18 cellular contexts compared by ENCODE assay signal in genomic region chr19:640606-641170, GRCh38. TPM values are rescaled to one million over a fixed set of nuclear protein-coding genes. Genes with fewer than 3 reads are reported as not detected.
DNase-seq lines count a peak whose midpoint lies in the region; ATAC-seq and TF ChIP-seq lines count a peak whose summit lies in the region.
"Had no signal": no experiment of that assay in that cellular context is flagged by ENCODE, and none has a peak within 500 bp of the region (broad histone marks: within the 10 kb centered on the region; RNA-seq: fewer than 3 reads in every experiment).

No MANE protein-coding gene starts in this region.

- CTCF ChIA-PET in WTC11 (lab: Charles Lee), result interaction anchor here (0.6 to 0.8 kb wide), 2 partner anchors 26 to 134 kb away, joined by 3 to 5 read pairs; no protein-coding TSS in a partner anchor
- CTCF ChIA-PET in naive thymus-derived CD4-positive, alpha-beta T cell (lab: Charles Lee), result interaction anchor here (0.7 kb wide), 1 partner anchor 99 kb away, joined by 3 read pairs; no protein-coding TSS in a partner anchor
- CTCF ChIA-PET in activated CD8-positive, alpha-beta T cell treated with anti-CD3 and anti-CD28 coated beads, Interleukin-2, amount 10 ng/mL, durations not matched to agents 7 days and 5 days (lab: Charles Lee), result no interaction called here

- DNase-seq in WTC11 (ENCODE audit: low spot score) (no peak), COLO829 (ENCODE audit: low spot score) (no peak), sigmoid colon (no peak), NCI-H1436 treated with DMSO at 0.1 percent for 48 hours (lab: John Stamatoyannopoulos, UW) (no peak)
- no peak for DNase-seq in naive thymus-derived CD4-positive, alpha-beta T cell
- no peak for DNase-seq in activated CD8-positive, alpha-beta T cell treated with anti-CD3 and anti-CD28 coated beads, Interleukin-2, amount 10 ng/mL, durations not matched to agents 7 days and 5 days
- DNase-seq: C1 segment of cervical spinal cord, EL, H9, NCI-H1417 treated with DMSO at 0.1 percent for 48 hours, NCI-H2029 treated with DMSO at 0.1 percent for 48 hours, NCI-H774, SHP77 had no signal

- H3K4me1 ChIP-seq in BLaER1, result peaks cover 83% of the 10 kb centered on the region
- 0 out of 2 replicates have a peak, but pooled peaks cover 3% of the 10 kb centered on the region for H3K4me1 ChIP-seq in HUES6 (ENCODE audit: control insufficient read depth, insufficient read depth, low read length)
- H3K4me1 ChIP-seq in naive thymus-derived CD4-positive, alpha-beta T cell (ENCODE audit: control insufficient read depth in 2 of 2, insufficient read depth in 2 of 2, low read length in 2 of 2), result peaks cover 10 to 15% of the 10 kb centered on the region in 2 donors
- H3K4me1 ChIP-seq in sigmoid colon, result peaks cover 0 to 16% (median 14%) of the 10 kb centered on the region in 4 donors

- H3K9me3 ChIP-seq in BLaER1 (no peaks in the 10 kb centered on the region), HUES6 (ENCODE audit: control insufficient read depth, insufficient read depth, low read depth, low read length) (no peaks in the 10 kb centered on the region), sigmoid colon (no peaks in the 10 kb centered on the region)
- H3K9me3 ChIP-seq in naive thymus-derived CD4-positive, alpha-beta T cell (ENCODE audit: control insufficient read depth in 2 of 3, low read length in 3 of 3), result no peaks in the 10 kb centered on the region

- intact Hi-C loops in naive thymus-derived CD4-positive, alpha-beta T cell (cut with micrococcal nuclease), result no loop called here
- intact Hi-C loops in sigmoid colon (cut with DNase I), result no loop called here

- H3K9me3 Mint-ChIP-seq in WTC11, result peaks cover 4% of the 10 kb centered on the region; the same call in 1 of the 2 replicates
- no peaks in the 10 kb centered on the region for H3K9me3 Mint-ChIP-seq in naive thymus-derived CD4-positive, alpha-beta T cell
- H3K9me3 Mint-ChIP-seq in activated CD8-positive, alpha-beta T cell treated with anti-CD3 and anti-CD28 coated beads, Interleukin-2, amount 10 ng/mL, durations not matched to agents 7 days and 5 days (ENCODE audit: insufficient read depth), result no peaks in the 10 kb centered on the region

- H3K36me3 ChIP-seq in BLaER1, result peaks cover 3% of the 10 kb centered on the region
- peaks cover 12% of the 10 kb centered on the region; the same call in 1 of the 2 replicates for H3K36me3 ChIP-seq in HUES6 (ENCODE audit: control insufficient read depth, insufficient read depth, low read length)
- H3K36me3 ChIP-seq in naive thymus-derived CD4-positive, alpha-beta T cell (ENCODE audit: control insufficient read depth in 2 of 3, insufficient read depth in 3 of 3, low read length in 3 of 3), result peaks cover 0 to 13% (median 0%) of the 10 kb centered on the region in 3 experiments
- peaks cover 0 to 2% (median 0%) of the 10 kb centered on the region in 4 donors for H3K36me3 ChIP-seq in sigmoid colon

- H3K4me3 Mint-ChIP-seq in WTC11, result peak overlapping the region; percentile 43; the same call in 1 of the 2 replicates
- H3K4me3 Mint-ChIP-seq in naive thymus-derived CD4-positive, alpha-beta T cell, result peak overlapping the region in 2 of 10 donors; percentile 9 to 16
- H3K4me3 Mint-ChIP-seq in activated CD8-positive, alpha-beta T cell treated with anti-CD3 and anti-CD28 coated beads, Interleukin-2, amount 10 ng/mL, durations not matched to agents 7 days and 5 days, result no peak overlapping the region

- 0 out of 2 replicates have a peak overlapping the region, but pooled peaks have one; percentile 72 for H3K4me2 ChIP-seq in BLaER1

- H3K27me3 Mint-ChIP-seq in WTC11 (ENCODE audit: low read depth), result peaks cover 26% of the 10 kb centered on the region
- peaks cover 0 to 3% (median 0%) of the 10 kb centered on the region in 5 donors for H3K27me3 Mint-ChIP-seq in naive thymus-derived CD4-positive, alpha-beta T cell
- H3K27me3 Mint-ChIP-seq in activated CD8-positive, alpha-beta T cell treated with anti-CD3 and anti-CD28 coated beads, Interleukin-2, amount 10 ng/mL, durations not matched to agents 7 days and 5 days (ENCODE audit: low read depth), result no peaks in the 10 kb centered on the region

- no peaks in the 10 kb centered on the region; the same call in 1 of the 2 replicates for H3K36me3 Mint-ChIP-seq in WTC11
- no peaks in the 10 kb centered on the region for H3K36me3 Mint-ChIP-seq in naive thymus-derived CD4-positive, alpha-beta T cell
- peaks cover 6% of the 10 kb centered on the region for H3K36me3 Mint-ChIP-seq in activated CD8-positive, alpha-beta T cell treated with anti-CD3 and anti-CD28 coated beads, Interleukin-2, amount 10 ng/mL, durations not matched to agents 7 days and 5 days (ENCODE audit: low read depth)

- no peak overlapping the region for H3K27ac Mint-ChIP-seq in WTC11
- peak overlapping the region in 1 of 9 donors; percentile 81 for H3K27ac Mint-ChIP-seq in naive thymus-derived CD4-positive, alpha-beta T cell
- H3K27ac Mint-ChIP-seq in activated CD8-positive, alpha-beta T cell treated with anti-CD3 and anti-CD28 coated beads, Interleukin-2, amount 10 ng/mL, durations not matched to agents 7 days and 5 days, result no peak overlapping the region
- H3K27ac Mint-ChIP-seq: H9 had no signal

- ATAC-seq in WTC11, result no peak
- ATAC-seq in naive thymus-derived CD4-positive, alpha-beta T cell, result no peak
- no peak for ATAC-seq in activated CD8-positive, alpha-beta T cell treated with anti-CD3 and anti-CD28 coated beads, Interleukin-2, amount 10 ng/mL, durations not matched to agents 7 days and 5 days

- H3K9ac ChIP-seq in BLaER1 (no peak overlapping the region), HUES6 (ENCODE audit: low read length) (no peak overlapping the region)

- no peak for TF ChIP-seq CTCF in WTC11 (IDR thresholded peaks at IDR 0.05)
- TF ChIP-seq CTCF in sigmoid colon (IDR thresholded peaks at IDR 0.05), result no peak

- no peak overlapping the region for H3K27ac ChIP-seq in BLaER1
- H3K27ac ChIP-seq in HUES6 (ENCODE audit: low read depth, low read length), result no peak overlapping the region
- H3K27ac ChIP-seq in naive thymus-derived CD4-positive, alpha-beta T cell (ENCODE audit: low read depth, low read length), result peak overlapping the region; percentile 45
- H3K27ac ChIP-seq in sigmoid colon, result peak overlapping the region in 1 of 4 donors; percentile 67
- H3K27ac ChIP-seq: HL-60 had no signal

- no peak for TF ChIP-seq POLR2A in sigmoid colon (IDR thresholded peaks at IDR 0.05)

- 83 to 92% methylated on average over 30 of the region's 30 CpGs for WGBS in sigmoid colon, 2 donors

- POLR2A ChIA-PET in WTC11 (lab: Charles Lee), result no interaction called here
- POLR2A ChIA-PET in naive thymus-derived CD4-positive, alpha-beta T cell (lab: Charles Lee), result interaction anchor here (0.6 kb wide), 1 partner anchor 439 kb away, joined by 3 read pairs; no protein-coding TSS in a partner anchor
- POLR2A ChIA-PET in activated CD8-positive, alpha-beta T cell treated with anti-CD3 and anti-CD28 coated beads, Interleukin-2, amount 10 ng/mL, durations not matched to agents 7 days and 5 days (lab: Charles Lee), result no interaction called here

- no peaks in the 10 kb centered on the region for H3K27me3 ChIP-seq in BLaER1
- peaks cover 29% of the 10 kb centered on the region for H3K27me3 ChIP-seq in HUES6 (ENCODE audit: control insufficient read depth, insufficient read depth, low read length)
- no peaks in the 10 kb centered on the region for H3K27me3 ChIP-seq in naive thymus-derived CD4-positive, alpha-beta T cell (ENCODE audit: control insufficient read depth in 2 of 2, insufficient read depth in 2 of 2, low read length in 2 of 2)
- no peaks in the 10 kb centered on the region for H3K27me3 ChIP-seq in sigmoid colon

- no peak overlapping the region for H3K4me3 ChIP-seq in BLaER1
- peak overlapping the region; percentile 57; the same call in 1 of the 2 replicates for H3K4me3 ChIP-seq in HUES6 (ENCODE audit: low read depth, low read length)
- H3K4me3 ChIP-seq in naive thymus-derived CD4-positive, alpha-beta T cell (ENCODE audit: low read length), result no peak overlapping the region
- H3K4me3 ChIP-seq in sigmoid colon, result no peak overlapping the region

- peaks cover 4% of the 10 kb centered on the region for H3K4me1 Mint-ChIP-seq in WTC11
- H3K4me1 Mint-ChIP-seq in naive thymus-derived CD4-positive, alpha-beta T cell, result peaks cover 5 to 13% (median 6%) of the 10 kb centered on the region in 7 donors
- peaks cover 5% of the 10 kb centered on the region for H3K4me1 Mint-ChIP-seq in activated CD8-positive, alpha-beta T cell treated with anti-CD3 and anti-CD28 coated beads, Interleukin-2, amount 10 ng/mL, durations not matched to agents 7 days and 5 days (ENCODE audit: low read depth)

- H4K20me1 ChIP-seq in BLaER1, result peaks cover 41% of the 10 kb centered on the region

- TF ChIP-seq EP300 in sigmoid colon (IDR thresholded peaks at IDR 0.05), result no peak

RNA-seq across cellular contexts. Expression of gene FGF22, which starts 1.0 kb away (rescaled TPM):
- total RNA-seq in WTC11 (2021) (1.4 to 1.6 TPM (median 1.6 TPM) in 3 replicates), sigmoid colon (1 to 10 TPM in 1 of 4 donors, under 1 TPM in 1, not detected in 2; 0.99 to 1.7 TPM)
- 1 to 10 TPM in 2 of 5 experiments, under 1 TPM in 2, not detected in 1; 0.17 to 1.8 (median 0.95) TPM for total RNA-seq in naive thymus-derived CD4-positive, alpha-beta T cell
- polyA plus RNA-seq in naive thymus-derived CD4-positive, alpha-beta T cell, result not detected
- not detected for total RNA-seq in activated CD8-positive, alpha-beta T cell treated with anti-CD3 and anti-CD28 coated beads, Interleukin-2, amount 10 ng/mL, durations not matched to agents 7 days and 5 days
- polyA plus RNA-seq in sigmoid colon, result under 1 TPM in 1 of 3 donors, not detected in 2; 0.20 TPM
- total RNA-seq: A172, NCI-H460 had no signal

RNA-seq across cellular contexts. Expression of gene POLRMT, which starts 7.4 kb away (rescaled TPM):
- 113 to 139 TPM (median 116 TPM) in 3 replicates for total RNA-seq in WTC11 (2021)
- 100 to 1,000 TPM in 1 of 5 experiments, 10 to 100 TPM in 4; 61.2 to 105 (median 71.3) TPM for total RNA-seq in naive thymus-derived CD4-positive, alpha-beta T cell
- 10 to 100 TPM; 37.4 to 51.8 TPM for polyA plus RNA-seq in naive thymus-derived CD4-positive, alpha-beta T cell
- 10 to 100 TPM; 50.6 to 51.0 TPM for total RNA-seq in activated CD8-positive, alpha-beta T cell treated with anti-CD3 and anti-CD28 coated beads, Interleukin-2, amount 10 ng/mL, durations not matched to agents 7 days and 5 days
- 10 to 100 TPM; 18.2 to 26.3 (median 22.3) TPM for total RNA-seq in sigmoid colon
- 10 to 100 TPM; 16.8 to 63.0 (median 30.3) TPM for polyA plus RNA-seq in sigmoid colon

RNA-seq across cellular contexts. Expression of gene RNF126, which starts 22.3 kb away (rescaled TPM):
- total RNA-seq in WTC11 (2021) (66.7 to 84.4 TPM (median 68.1 TPM) in 3 replicates), sigmoid colon (10 to 100 TPM; 39.2 to 57.1 (median 55.5) TPM)
- 100 to 1,000 TPM in 3 of 5 experiments, 10 to 100 TPM in 2; 75.1 to 110 (median 101) TPM for total RNA-seq in naive thymus-derived CD4-positive, alpha-beta T cell
- 10 to 100 TPM; 55.3 to 70.3 TPM for polyA plus RNA-seq in naive thymus-derived CD4-positive, alpha-beta T cell
- total RNA-seq in activated CD8-positive, alpha-beta T cell treated with anti-CD3 and anti-CD28 coated beads, Interleukin-2, amount 10 ng/mL, durations not matched to agents 7 days and 5 days, result 10 to 100 TPM; 71.3 to 78.4 TPM
- 10 to 100 TPM; 33.5 to 58.8 (median 35.4) TPM for polyA plus RNA-seq in sigmoid colon

RNA-seq across cellular contexts. Expression of gene FSTL3, which starts 35.5 kb away (rescaled TPM):
- 8.7 to 12.2 TPM (median 10.1 TPM) in 3 replicates for total RNA-seq in WTC11 (2021)
- total RNA-seq in naive thymus-derived CD4-positive, alpha-beta T cell, result 1 to 10 TPM; 3.1 to 6.4 (median 5.0) TPM
- 1 to 10 TPM; 2.7 to 2.8 TPM for polyA plus RNA-seq in naive thymus-derived CD4-positive, alpha-beta T cell
- 1 to 10 TPM; 2.2 to 3.0 TPM for total RNA-seq in activated CD8-positive, alpha-beta T cell treated with anti-CD3 and anti-CD28 coated beads, Interleukin-2, amount 10 ng/mL, durations not matched to agents 7 days and 5 days
- 100 to 1,000 TPM in 2 of 4 donors, 10 to 100 TPM in 2; 35.7 to 118 (median 107) TPM for total RNA-seq in sigmoid colon
- polyA plus RNA-seq in sigmoid colon, result 10 to 100 TPM in 1 of 3 donors, 1 to 10 TPM in 2; 1.6 to 17.8 (median 6.0) TPM

RNA-seq across cellular contexts. Expression of gene HCN2, which starts 51.0 kb away (rescaled TPM):
- total RNA-seq in WTC11 (2021), result 8.0 to 9.2 TPM (median 8.1 TPM) in 3 replicates
- 1 to 10 TPM in 4 of 5 experiments, under 1 TPM in 1; 0.93 to 2.6 (median 2.2) TPM for total RNA-seq in naive thymus-derived CD4-positive, alpha-beta T cell
- polyA plus RNA-seq in naive thymus-derived CD4-positive, alpha-beta T cell, result not detected
- 1 to 10 TPM in 1 of 2 experiments, under 1 TPM in 1; 0.84 to 1.3 TPM for total RNA-seq in activated CD8-positive, alpha-beta T cell treated with anti-CD3 and anti-CD28 coated beads, Interleukin-2, amount 10 ng/mL, durations not matched to agents 7 days and 5 days
- total RNA-seq in sigmoid colon, result under 1 TPM in 3 of 4 donors, not detected in 1; 0.36 to 0.55 (median 0.54) TPM
- under 1 TPM in 2 of 3 donors, not detected in 1; 0.23 to 0.39 TPM for polyA plus RNA-seq in sigmoid colon
